In genomic region chr5:143401253-143401845, GRCh38 we compare ENCODE assay signal across 8 cellular contexts. TPM values are rescaled to one million over a fixed set of nuclear protein-coding genes. Genes with fewer than 3 reads are reported as not detected.
DNase-seq lines count a peak whose midpoint lies in the region; ATAC-seq, FAIRE-seq and TF ChIP-seq lines count a peak whose summit lies in the region.

No MANE protein-coding gene starts in this region.

- peaks cover 70% of the 10 kb centered on the region for H3K79me2 ChIP-seq in astrocyte (ENCODE audit: insufficient read depth, low read length)

- H3K4me1 ChIP-seq in astrocyte (ENCODE audit: insufficient read depth, low read length), result peaks cover 26% of the 10 kb centered on the region
- H3K4me1 ChIP-seq in right lobe of liver, result peaks cover 0 to 44% (median 11%) of the 10 kb centered on the region in 4 donors
- peaks cover 0 to 49% (median 23%) of the 10 kb centered on the region in 4 donors for H3K4me1 ChIP-seq in tibial nerve

- H3K27ac ChIP-seq in astrocyte (ENCODE audit: low read depth, low read length) (no peak overlapping the region), right lobe of liver (peak overlapping the region; percentile 97 to 99 (median 98)), tibial nerve (peak overlapping the region; percentile 98 to 99 (median 98))

- no peaks in the 10 kb centered on the region for H3K27me3 Mint-ChIP-seq in activated naive CD4-positive, alpha-beta T cell treated with anti-CD3 and anti-CD28 coated beads for 36 hours (ENCODE audit: low read depth)
- no peaks in the 10 kb centered on the region for H3K27me3 Mint-ChIP-seq in astrocyte (ENCODE audit: low read depth, unreplicated experiment)

- no peak for TF ChIP-seq EP300 in tibial nerve (IDR thresholded peaks at IDR 0.05)

- H3K4me2 ChIP-seq in astrocyte (ENCODE audit: low read length), result peak overlapping the region; percentile 98

- no peak for FAIRE-seq in astrocyte (lab: Jason Lieb, UNC)

- no peak for ATAC-seq in activated naive CD4-positive, alpha-beta T cell treated with anti-CD3 and anti-CD28 coated beads, Interleukin-2, amount 50 U/mL, for 72 hours
- ATAC-seq in right lobe of liver (no peak), HG03354 (IDR thresholded peaks at IDR 0.05; ENCODE audit: poor library complexity, severe bottlenecking, unreplicated experiment) (no peak)

- no peaks in the 10 kb centered on the region for H3K27me3 ChIP-seq in astrocyte (ENCODE audit: insufficient read depth, low read length)
- H3K27me3 ChIP-seq in right lobe of liver, result no peaks in the 10 kb centered on the region
- no peaks in the 10 kb centered on the region for H3K27me3 ChIP-seq in tibial nerve

- H4K20me1 ChIP-seq in astrocyte (ENCODE audit: insufficient read depth, low read length), result peaks cover 41% of the 10 kb centered on the region

- 16% methylated on average over 6 of the region's 6 CpGs for WGBS in right lobe of liver (ENCODE audit: insufficient coverage, low coverage, low lambda C conversion rate, missing lambda C conversion rate)
- 22 to 26% methylated on average over 6 of the region's 6 CpGs for WGBS in tibial nerve, 2 donors

- H3K36me3 Mint-ChIP-seq in activated naive CD4-positive, alpha-beta T cell treated with anti-CD3 and anti-CD28 coated beads for 36 hours (ENCODE audit: low read depth), result peaks cover 19% of the 10 kb centered on the region
- peaks cover 31 to 37% of the 10 kb centered on the region in 2 donors for H3K36me3 Mint-ChIP-seq in activated naive CD4-positive, alpha-beta T cell treated with anti-CD3 and anti-CD28 coated beads, Interleukin-2, amount 50 U/mL, for 72 hours
- H3K36me3 Mint-ChIP-seq in astrocyte (ENCODE audit: low read depth, unreplicated experiment), result peaks cover 8% of the 10 kb centered on the region

- H3K4me3 ChIP-seq in astrocyte (ENCODE audit: insufficient read depth, low read depth, low read length) (peak overlapping the region; percentile 92), right lobe of liver (peak overlapping the region; percentile 81 to 93 (median 88)), tibial nerve (peak overlapping the region; percentile 83 to 87 (median 86))

- DNase-seq in activated naive CD4-positive, alpha-beta T cell treated with anti-CD3 and anti-CD28 coated beads for 36 hours, result no peak
- DNase-seq in activated naive CD4-positive, alpha-beta T cell treated with anti-CD3 and anti-CD28 coated beads, Interleukin-2, amount 50 U/mL, for 72 hours (ENCODE audit: low spot score in 2 of 2), result no peak
- no peak for DNase-seq in astrocyte (ENCODE audit: low read depth)
- no peak for DNase-seq in right lobe of liver
- DNase-seq in tibial nerve (ENCODE audit: low spot score in 2 of 2), result no peak
- no peak for DNase-seq in AML-193 (lab: John Stamatoyannopoulos, UW)
- DNase-seq in NAMALWA (ENCODE audit: low spot score), result no peak

- intact Hi-C loops in activated naive CD4-positive, alpha-beta T cell treated with anti-CD3 and anti-CD28 coated beads for 36 hours (cut with micrococcal nuclease), result loop anchor here (5.0 to 10.0 kb wide), 2 partner anchors 284 to 597 kb away; no protein-coding TSS in a partner anchor
- intact Hi-C loops in right lobe of liver (cut with DNase I), result loop anchor here in 1 of 2 donors (10.0 kb wide), 1 partner anchor 93 kb away; no protein-coding TSS in a partner anchor

- no peak for TF ChIP-seq CTCF in astrocyte (IDR thresholded peaks at IDR 0.05; ENCODE audit: insufficient read depth, low read depth, low read length)
- no peak for TF ChIP-seq CTCF in right lobe of liver (IDR thresholded peaks at IDR 0.05)
- TF ChIP-seq CTCF in tibial nerve (IDR thresholded peaks at IDR 0.05), result no peak

- TF ChIP-seq POLR2A in right lobe of liver (IDR thresholded peaks at IDR 0.05), result no peak
- no peak for TF ChIP-seq POLR2A in tibial nerve (IDR thresholded peaks at IDR 0.05)

- peaks cover 47% of the 10 kb centered on the region for H3K4me1 Mint-ChIP-seq in activated naive CD4-positive, alpha-beta T cell treated with anti-CD3 and anti-CD28 coated beads for 36 hours (ENCODE audit: low read depth)
- peaks cover 29% of the 10 kb centered on the region for H3K4me1 Mint-ChIP-seq in astrocyte (ENCODE audit: low read depth, unreplicated experiment)

- peak overlapping the region; percentile 92 for H3K9ac ChIP-seq in astrocyte (ENCODE audit: low read length)

- no peaks in the 10 kb centered on the region for H3K9me3 Mint-ChIP-seq in activated naive CD4-positive, alpha-beta T cell treated with anti-CD3 and anti-CD28 coated beads for 36 hours
- no peaks in the 10 kb centered on the region for H3K9me3 Mint-ChIP-seq in activated naive CD4-positive, alpha-beta T cell treated with anti-CD3 and anti-CD28 coated beads, Interleukin-2, amount 50 U/mL, for 72 hours
- H3K9me3 Mint-ChIP-seq in astrocyte (ENCODE audit: unreplicated experiment), result peaks cover 2% of the 10 kb centered on the region

- H3K9me3 ChIP-seq in astrocyte (ENCODE audit: insufficient read depth, low read depth, low read length), result no peaks in the 10 kb centered on the region
- no peaks in the 10 kb centered on the region for H3K9me3 ChIP-seq in right lobe of liver
- no peaks in the 10 kb centered on the region for H3K9me3 ChIP-seq in tibial nerve

- CTCF ChIA-PET in activated naive CD4-positive, alpha-beta T cell treated with anti-CD3 and anti-CD28 coated beads for 36 hours (lab: Charles Lee), result interaction anchor here (0.6 to 2.0 kb wide), 7 partner anchors 11 to 424 kb away, joined by 3 to 7 read pairs (median 5); no protein-coding TSS in a partner anchor

- H3K4me3 Mint-ChIP-seq in activated naive CD4-positive, alpha-beta T cell treated with anti-CD3 and anti-CD28 coated beads for 36 hours, result peak overlapping the region; percentile 76
- H3K4me3 Mint-ChIP-seq in astrocyte (ENCODE audit: unreplicated experiment), result peak overlapping the region; percentile 93

- H3K27ac Mint-ChIP-seq in activated naive CD4-positive, alpha-beta T cell treated with anti-CD3 and anti-CD28 coated beads for 36 hours, result no peak overlapping the region
- H3K27ac Mint-ChIP-seq in activated naive CD4-positive, alpha-beta T cell treated with anti-CD3 and anti-CD28 coated beads, Interleukin-2, amount 50 U/mL, for 72 hours, result peak overlapping the region in 1 of 2 donors; percentile 99
- H3K27ac Mint-ChIP-seq in astrocyte (ENCODE audit: unreplicated experiment), result no peak overlapping the region

- H3K36me3 ChIP-seq in astrocyte (ENCODE audit: insufficient read depth, low read length) (peaks cover 10% of the 10 kb centered on the region), right lobe of liver (peaks cover 0 to 4% (median 0%) of the 10 kb centered on the region in 4 donors), tibial nerve (no peaks in the 10 kb centered on the region)

- no peak overlapping the region for H2AFZ ChIP-seq in astrocyte (ENCODE audit: low read depth, low read length)

RNA-seq across cellular contexts. Expression of gene NR3C1, which starts 2.1 kb away (rescaled TPM):
- total RNA-seq in activated naive CD4-positive, alpha-beta T cell treated with anti-CD3 and anti-CD28 coated beads for 36 hours, result 10 to 100 TPM; 41.8 to 42.9 TPM
- total RNA-seq in activated naive CD4-positive, alpha-beta T cell treated with anti-CD3 and anti-CD28 coated beads, Interleukin-2, amount 50 U/mL, for 72 hours, result 10 to 100 TPM; 39.5 to 43.6 TPM
- 35.4 and 36.1 TPM in 2 replicates for total RNA-seq in astrocyte
- 10 to 100 TPM; 27.3 to 60.1 (median 47.2) TPM for total RNA-seq in right lobe of liver
- total RNA-seq in tibial nerve, result 10 to 100 TPM; 47.1 to 86.2 (median 75.8) TPM
